Comparison of ENCODE assay signal across 1 cellular context in the genomic region with DNA sequence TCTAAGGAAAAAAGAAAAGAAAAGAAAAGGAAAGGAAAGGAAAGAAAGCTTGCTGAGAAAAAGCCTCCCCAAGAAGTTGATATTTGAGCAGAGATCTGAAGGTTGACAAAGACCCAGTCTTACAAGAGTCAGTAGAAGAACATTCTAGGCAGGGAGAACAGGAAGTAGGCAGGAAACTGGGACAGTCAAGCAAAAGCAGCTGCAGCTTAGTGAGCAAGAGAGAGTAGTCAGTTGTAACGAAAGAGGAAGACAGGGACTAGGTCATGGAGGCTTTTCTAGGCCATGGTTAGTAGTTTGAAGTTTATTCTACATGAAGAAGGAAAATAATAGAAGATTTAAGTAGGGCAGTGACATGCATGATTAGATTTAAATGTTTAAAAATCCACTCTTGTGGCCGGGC.
A peak's percentile ranks its signal among the peaks of the same experiment; 100 is the strongest.
TF ChIP-seq lines count a peak whose summit lies in the region.

No MANE protein-coding gene starts in this region.

TF ChIP-seq in GM12878, 131 proteins besides CTCF, POLR2A, EP300 and RAD21:
- TF ChIP-seq JUND (IDR thresholded peaks at IDR 0.05; ENCODE audit: low read depth, low read length) (no peak), FOXM1 (IDR thresholded peaks at IDR 0.05; ENCODE audit: low read depth, low read length) (no peak), JUNB (IDR thresholded peaks at IDR 0.05) (no peak), BMI1 (IDR thresholded peaks at IDR 0.05; ENCODE audit: borderline replicate concordance) (no peak), ETV6 (conservative IDR thresholded peaks at IDR 0.05 in 1 of 2, IDR thresholded peaks at IDR 0.05 in 1 of 2; ENCODE audit: borderline replicate concordance in 1 of 2, low read depth in 1 of 2) (peak in 1 of 2 experiments; percentile 78; a peak in 2 of 4 replicates), RUNX3 (IDR thresholded peaks at IDR 0.05; ENCODE audit: low read length) (no peak), POU2F2 (IDR thresholded peaks at IDR 0.05; ENCODE audit: borderline replicate concordance, low read depth, low read length) (no peak), TBL1XR1 (IDR thresholded peaks at IDR 0.05; ENCODE audit: low read depth, low read length) (no peak), YBX1 (IDR thresholded peaks at IDR 0.05) (no peak), EED (IDR thresholded peaks at IDR 0.05; ENCODE audit: low read depth) (0 out of 2 replicates have a peak, but pooled peaks have one; percentile 23), NFIC (IDR thresholded peaks at IDR 0.05; ENCODE audit: low read depth, low read length) (no peak), LARP7 (IDR thresholded peaks at IDR 0.05) (no peak), SUZ12 (IDR thresholded peaks at IDR 0.05; ENCODE audit: unreplicated experiment) (no peak), NR2F1 (conservative IDR thresholded peaks at IDR 0.05) (no peak), EGR1 (IDR thresholded peaks at IDR 0.05; ENCODE audit: borderline replicate concordance in 1 of 2, low read depth in 2 of 2, low read length in 2 of 2) (no peak), ASH2L (IDR thresholded peaks at IDR 0.05; ENCODE audit: borderline replicate concordance, low read depth) (no peak)
- TF ChIP-seq, protein P1, sequence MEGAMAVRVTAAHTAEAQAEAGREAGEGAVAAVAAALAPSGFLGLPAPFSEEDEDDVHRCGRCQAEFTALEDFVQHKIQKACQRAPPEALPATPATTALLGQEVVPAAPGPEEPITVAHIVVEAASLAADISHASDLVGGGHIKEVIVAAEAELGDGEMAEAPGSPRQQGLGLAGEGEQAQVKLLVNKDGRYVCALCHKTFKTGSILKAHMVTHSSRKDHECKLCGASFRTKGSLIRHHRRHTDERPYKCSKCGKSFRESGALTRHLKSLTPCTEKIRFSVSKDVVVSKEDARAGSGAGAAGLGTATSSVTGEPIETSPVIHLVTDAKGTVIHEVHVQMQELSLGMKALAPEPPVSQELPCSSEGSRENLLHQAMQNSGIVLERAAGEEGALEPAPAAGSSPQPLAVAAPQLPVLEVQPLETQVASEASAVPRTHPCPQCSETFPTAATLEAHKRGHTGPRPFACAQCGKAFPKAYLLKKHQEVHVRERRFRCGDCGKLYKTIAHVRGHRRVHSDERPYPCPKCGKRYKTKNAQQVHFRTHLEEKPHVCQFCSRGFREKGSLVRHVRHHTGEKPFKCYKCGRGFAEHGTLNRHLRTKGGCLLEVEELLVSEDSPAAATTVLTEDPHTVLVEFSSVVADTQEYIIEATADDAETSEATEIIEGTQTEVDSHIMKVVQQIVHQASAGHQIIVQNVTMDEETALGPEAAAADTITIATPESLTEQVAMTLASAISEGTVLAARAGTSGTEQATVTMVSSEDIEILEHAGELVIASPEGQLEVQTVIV (IDR thresholded peaks at IDR 0.05; ENCODE audit: borderline replicate concordance, partially characterized antibody), result no peak
- TF ChIP-seq, protein P2, sequence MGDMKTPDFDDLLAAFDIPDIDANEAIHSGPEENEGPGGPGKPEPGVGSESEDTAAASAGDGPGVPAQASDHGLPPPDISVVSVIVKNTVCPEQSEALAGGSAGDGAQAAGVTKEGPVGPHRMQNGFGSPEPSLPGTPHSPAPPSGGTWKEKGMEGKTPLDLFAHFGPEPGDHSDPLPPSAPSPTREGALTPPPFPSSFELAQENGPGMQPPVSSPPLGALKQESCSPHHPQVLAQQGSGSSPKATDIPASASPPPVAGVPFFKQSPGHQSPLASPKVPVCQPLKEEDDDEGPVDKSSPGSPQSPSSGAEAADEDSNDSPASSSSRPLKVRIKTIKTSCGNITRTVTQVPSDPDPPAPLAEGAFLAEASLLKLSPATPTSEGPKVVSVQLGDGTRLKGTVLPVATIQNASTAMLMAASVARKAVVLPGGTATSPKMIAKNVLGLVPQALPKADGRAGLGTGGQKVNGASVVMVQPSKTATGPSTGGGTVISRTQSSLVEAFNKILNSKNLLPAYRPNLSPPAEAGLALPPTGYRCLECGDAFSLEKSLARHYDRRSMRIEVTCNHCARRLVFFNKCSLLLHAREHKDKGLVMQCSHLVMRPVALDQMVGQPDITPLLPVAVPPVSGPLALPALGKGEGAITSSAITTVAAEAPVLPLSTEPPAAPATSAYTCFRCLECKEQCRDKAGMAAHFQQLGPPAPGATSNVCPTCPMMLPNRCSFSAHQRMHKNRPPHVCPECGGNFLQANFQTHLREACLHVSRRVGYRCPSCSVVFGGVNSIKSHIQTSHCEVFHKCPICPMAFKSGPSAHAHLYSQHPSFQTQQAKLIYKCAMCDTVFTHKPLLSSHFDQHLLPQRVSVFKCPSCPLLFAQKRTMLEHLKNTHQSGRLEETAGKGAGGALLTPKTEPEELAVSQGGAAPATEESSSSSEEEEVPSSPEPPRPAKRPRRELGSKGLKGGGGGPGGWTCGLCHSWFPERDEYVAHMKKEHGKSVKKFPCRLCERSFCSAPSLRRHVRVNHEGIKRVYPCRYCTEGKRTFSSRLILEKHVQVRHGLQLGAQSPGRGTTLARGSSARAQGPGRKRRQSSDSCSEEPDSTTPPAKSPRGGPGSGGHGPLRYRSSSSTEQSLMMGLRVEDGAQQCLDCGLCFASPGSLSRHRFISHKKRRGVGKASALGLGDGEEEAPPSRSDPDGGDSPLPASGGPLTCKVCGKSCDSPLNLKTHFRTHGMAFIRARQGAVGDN (IDR thresholded peaks at IDR 0.05), result no peak
